In the genomic region with DNA sequence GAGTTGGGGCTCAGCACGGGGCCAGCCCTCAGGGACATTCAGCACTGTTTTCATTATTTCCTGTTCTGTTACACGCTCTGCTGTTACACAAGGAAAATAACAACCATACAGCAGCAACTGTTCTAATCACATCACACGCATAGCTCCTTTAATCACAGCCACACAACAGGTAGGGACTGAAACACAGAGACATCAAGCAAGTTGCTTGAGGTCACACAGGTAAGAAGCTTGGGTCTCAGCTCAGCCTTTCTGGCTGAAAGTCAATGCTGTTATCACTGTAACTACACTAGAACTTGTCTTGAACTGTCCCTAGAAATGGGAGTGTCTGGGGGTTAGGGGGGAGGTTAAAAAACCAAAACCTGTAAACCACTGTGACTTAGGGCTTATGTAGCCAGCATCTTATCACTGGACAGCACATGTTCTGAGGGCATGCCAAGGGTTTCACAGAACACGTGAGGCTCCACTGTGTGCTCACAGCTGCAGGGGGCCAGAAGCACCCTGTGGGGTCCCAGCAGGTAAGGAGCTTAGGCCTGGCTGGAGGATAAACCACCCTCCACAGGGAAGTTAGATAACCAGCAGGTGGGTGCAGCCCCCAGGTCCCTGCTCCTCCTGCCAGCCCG, we compare ENCODE assay signal across 21 cellular contexts.
"Had no signal": no experiment of that assay in that cellular context is flagged by ENCODE, and none has a peak within 500 bp of the region (broad histone marks: within the 10 kb centered on the region; RNA-seq: fewer than 3 reads in every experiment).

No MANE protein-coding gene starts in this region.

- H3K36me3 ChIP-seq: left ventricle myocardium inferior, sigmoid colon, transverse colon had no signal

- H3K79me2 ChIP-seq: hepatocyte had no signal

- H2AFZ ChIP-seq: hepatocyte had no signal

- H3K27me3 ChIP-seq: foreskin keratinocyte, hepatocyte, sigmoid colon, transverse colon had no signal

- DNase-seq: activated CD4-positive, alpha-beta T cell treated with anti-CD3 and anti-CD28 coated beads, Interleukin-2, amount 10 ng/mL, durations not matched to agents 7 days and 5 days; activated CD4-positive, CD25-positive, alpha-beta regulatory T cell treated with anti-CD3 and anti-CD28 coated beads, Interleukin-2, amount 50 U/mL, for 72 hours; activated CD8-positive, alpha-beta memory T cell treated with anti-CD3 and anti-CD28 coated beads, Interleukin-2, amount 10 ng/mL, durations not matched to agents 7 days and 5 days; activated CD8-positive, alpha-beta T cell treated with anti-CD3 and anti-CD28 coated beads for 36 hours; activated gamma-delta T cell; activated naive CD4-positive, alpha-beta T cell treated with anti-CD3 and anti-CD28 coated beads, Interleukin-2, amount 50 U/mL, for 16 hours; activated naive CD8-positive, alpha-beta T cell treated with anti-CD3 and anti-CD28 coated beads, Interleukin-2, amount 50 U/mL, for 24 hours; effector CD4-positive, alpha-beta T cell; foreskin keratinocyte; left ventricle myocardium inferior; naive thymus-derived CD4-positive, alpha-beta T cell; retina; sigmoid colon; stimulated activated CD4-positive, alpha-beta T cell treated with anti-CD3 and anti-CD28 coated beads, Interleukin-15, amount 100 ng/mL, for 24 hours; T1000; transverse colon had no signal

- H3K4me1 ChIP-seq: foreskin keratinocyte, left ventricle myocardium inferior, transverse colon had no signal

- FAIRE-seq: urothelium cell line had no signal

- H3K4me2 ChIP-seq: hepatocyte, smooth muscle cell had no signal

- H3K4me3 ChIP-seq: hepatocyte, left ventricle myocardium inferior, sigmoid colon, smooth muscle cell, transverse colon had no signal

- H3K9me3 ChIP-seq: transverse colon had no signal

- ATAC-seq: activated CD8-positive, alpha-beta memory T cell treated with anti-CD3 and anti-CD28 coated beads, Interleukin-2, amount 10 ng/mL, durations not matched to agents 7 days and 5 days; activated CD8-positive, alpha-beta T cell treated with anti-CD3 and anti-CD28 coated beads for 36 hours; activated naive CD8-positive, alpha-beta T cell treated with anti-CD3 and anti-CD28 coated beads, Interleukin-2, amount 50 U/mL, for 24 hours; foreskin keratinocyte; naive thymus-derived CD4-positive, alpha-beta T cell; stimulated activated memory B cell treated with anti-CD40 and anti-IgM and Interleukin-4, amounts not matched to agents 10 μg/mL and 1 μg/mL and 100 μg/mL, for 72 hours had no signal

- H3K27ac ChIP-seq: foreskin keratinocyte, hepatocyte, left ventricle myocardium inferior, sigmoid colon, transverse colon, VCaP had no signal
